ENCODE assay signal across 2 cellular contexts in the genomic region with DNA sequence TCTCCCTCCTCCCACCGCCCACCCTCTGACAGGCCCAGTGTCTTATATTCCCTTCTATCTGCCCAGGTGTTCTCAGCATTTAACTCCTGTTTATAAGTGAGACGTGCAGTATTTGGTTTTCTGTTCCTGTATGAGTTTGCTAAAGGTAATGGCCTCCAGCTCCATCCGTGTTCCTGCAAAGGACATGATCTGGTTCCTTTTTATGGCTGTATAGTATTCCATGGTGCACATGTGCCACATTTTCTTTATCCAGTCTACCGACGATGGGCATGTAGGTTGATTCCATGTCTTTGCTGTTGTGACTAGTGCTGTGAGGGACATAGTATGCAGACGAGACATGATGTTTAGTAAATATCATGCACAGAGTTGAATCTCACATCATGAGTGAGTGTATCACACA.
TF ChIP-seq lines count a peak whose summit lies in the region.

No MANE protein-coding gene starts in this region.

TF ChIP-seq in HEK293, 187 proteins besides CTCF, POLR2A, EP300 and RAD21:
- TF ChIP-seq ZNF146 (tag by site-specific recombination; IDR thresholded peaks at IDR 0.05) (peak; percentile 97), KLF8 (tag by site-specific recombination; IDR thresholded peaks at IDR 0.05) (no peak)

TF ChIP-seq in K562, 482 proteins besides CTCF, POLR2A, EP300 and RAD21:
- no peak for TF ChIP-seq TGIF2 (CRISPR knock-in tag; IDR thresholded peaks at IDR 0.05)
- TF ChIP-seq WHSC1 (IDR thresholded peaks at IDR 0.05; ENCODE audit: low read length): no peak
- TF ChIP-seq ZNF175 (CRISPR knock-in tag; IDR thresholded peaks at IDR 0.05; ENCODE audit: low read depth): no peak
- 0 out of 4 replicates have a peak, but pooled peaks of 1 of the 2 experiments have one; percentile 33 for TF ChIP-seq KDM1A (IDR thresholded peaks at IDR 0.05)
- TF ChIP-seq PTTG1 (tag; IDR thresholded peaks at IDR 0.05; ENCODE audit: low read depth): no peak
- TF ChIP-seq ZNF143 (CRISPR knock-in tag; IDR thresholded peaks at IDR 0.05): no peak
- TF ChIP-seq ZNF146 (CRISPR knock-in tag; IDR thresholded peaks at IDR 0.05; ENCODE audit: unreplicated experiment): peak; percentile 100
- TF ChIP-seq ZBTB7A (IDR thresholded peaks at IDR 0.05; ENCODE audit: borderline replicate concordance, control insufficient read depth, low read depth, low read length): no peak
- no peak for TF ChIP-seq NR2C1 (IDR thresholded peaks at IDR 0.05)
- TF ChIP-seq NR2C1 (tag; IDR thresholded peaks at IDR 0.05): no peak
- 0 out of 2 replicates have a peak, but pooled peaks have one; percentile 28 for TF ChIP-seq CBX1 (IDR thresholded peaks at IDR 0.05; ENCODE audit: low read depth)
- TF ChIP-seq HLTF (IDR thresholded peaks at IDR 0.05): no peak
- no peak for TF ChIP-seq ATF7 (IDR thresholded peaks at IDR 0.05)
- no peak for TF ChIP-seq ASH1L (IDR thresholded peaks at IDR 0.05; ENCODE audit: borderline replicate concordance, low read depth, partially characterized antibody)
- TF ChIP-seq PTBP1 (IDR thresholded peaks at IDR 0.05; ENCODE audit: low read depth, low read length): 0 out of 2 replicates have a peak, but pooled peaks have one; percentile 26
- no peak for TF ChIP-seq SMAD3 (CRISPR knock-in tag; conservative IDR thresholded peaks at IDR 0.05)
- no peak for TF ChIP-seq ZNF511 (CRISPR knock-in tag; IDR thresholded peaks at IDR 0.05)
- TF ChIP-seq RCOR1 (IDR thresholded peaks at IDR 0.05; ENCODE audit: borderline replicate concordance in 1 of 2, low read depth in 2 of 2, low read length in 2 of 2): 0 out of 4 replicates have a peak, but pooled peaks of 1 of the 2 experiments have one; percentile 16
- no peak for TF ChIP-seq RUNX1 (IDR thresholded peaks at IDR 0.05; ENCODE audit: low read depth)
- peak; percentile 54; the same call in 1 of the 2 replicates for TF ChIP-seq BCOR (IDR thresholded peaks at IDR 0.05)
